20 cellular contexts compared by ENCODE assay signal in the genomic region with DNA sequence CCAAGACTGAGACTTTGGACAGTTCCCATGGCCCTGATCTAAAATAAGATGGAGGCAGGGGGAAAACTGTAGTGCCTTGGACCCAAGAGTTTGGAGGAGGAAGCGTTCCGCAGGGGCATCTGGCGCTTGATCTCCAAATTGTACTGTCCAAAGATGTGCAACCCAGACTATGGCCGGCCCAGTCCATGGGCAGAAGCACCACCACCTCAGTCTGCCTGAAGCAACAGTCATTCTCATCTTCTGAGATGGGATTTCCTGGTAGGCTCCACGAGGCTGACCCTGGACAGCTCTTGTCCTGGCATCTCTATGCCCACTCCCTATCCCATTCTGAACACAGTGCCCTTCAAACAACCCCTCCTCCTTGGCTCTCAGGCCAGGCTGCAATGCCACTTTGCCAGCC. TPM values are rescaled to one million over a fixed set of nuclear protein-coding genes. Genes with fewer than 3 reads are reported as not detected.
DNase-seq lines count a peak whose midpoint lies in the region; ATAC-seq and TF ChIP-seq lines count a peak whose summit lies in the region.
"Had no signal": no experiment of that assay in that cellular context is flagged by ENCODE, and none has a peak within 500 bp of the region (broad histone marks: within the 10 kb centered on the region; RNA-seq: fewer than 3 reads in every experiment).

No MANE protein-coding gene starts in this region.

- POLR2A ChIA-PET in HEK293 (lab: Yijun Ruan, JAX), result interaction anchor here (0.9 kb wide), 1 partner anchor 65 kb away, joined by 8 read pairs; no protein-coding TSS in a partner anchor

- H2AFZ ChIP-seq in osteoblast (ENCODE audit: low read length), result no peak overlapping the region
- H2AFZ ChIP-seq: GM23338 had no signal

- no peak for ATAC-seq in GM21786 (IDR thresholded peaks at IDR 0.05; ENCODE audit: unreplicated experiment)
- ATAC-seq in HG02571 (IDR thresholded peaks at IDR 0.05; ENCODE audit: unreplicated experiment), result no peak
- ATAC-seq: A549, GM23338, HCT116, HepG2 had no signal

- DNase-seq in osteoblast (ENCODE audit: insufficient read length, low spot score, missing footprints) (peak; percentile 44), SIG-M5 treated with dmso at 0.1 percent for 504 hours (lab: John Stamatoyannopoulos, UW; ENCODE audit: unreplicated experiment) (no peak)
- DNase-seq: CD4-positive, alpha-beta memory T cell; DMS153; DMS79; GDM1; H7 had no signal

- H3K9me3 ChIP-seq in HEK293 (ENCODE audit: control insufficient read depth, insufficient read depth, low read depth, low read length) (no peaks in the 10 kb centered on the region), osteoblast (ENCODE audit: low read depth, low read length) (no peaks in the 10 kb centered on the region)
- H3K9me3 ChIP-seq: A549, BLaER1 had no signal

- H3K4me1 Mint-ChIP-seq in brain, result peaks cover 72% of the 10 kb centered on the region
- peaks cover 33% of the 10 kb centered on the region for H3K4me1 Mint-ChIP-seq in nephron

- H3K27me3 ChIP-seq in osteoblast (ENCODE audit: insufficient read depth, low read length), result peaks cover 42% of the 10 kb centered on the region

- no peaks in the 10 kb centered on the region for H4K20me1 ChIP-seq in osteoblast (ENCODE audit: insufficient read depth, low read length)

- H3K9me3 Mint-ChIP-seq in brain, result no peaks in the 10 kb centered on the region
- no peaks in the 10 kb centered on the region for H3K9me3 Mint-ChIP-seq in nephron
- H3K9me3 Mint-ChIP-seq: CD4-positive, alpha-beta memory T cell; GM23338 had no signal

- no peaks in the 10 kb centered on the region for H3K36me3 Mint-ChIP-seq in brain
- no peaks in the 10 kb centered on the region for H3K36me3 Mint-ChIP-seq in nephron (ENCODE audit: low read depth)
- H3K36me3 Mint-ChIP-seq: CD4-positive, alpha-beta memory T cell; IgD-negative memory B cell had no signal

- H3K4me2 ChIP-seq in osteoblast (ENCODE audit: insufficient read depth, low read length), result no peak overlapping the region
- H3K4me2 ChIP-seq: A549, BLaER1, GM23338 had no signal

- TF ChIP-seq CTCF in HEK293 (tag by site-specific recombination; IDR thresholded peaks at IDR 0.05) (no peak), brain (conservative IDR thresholded peaks at IDR 0.05) (no peak), nephron (IDR thresholded peaks at IDR 0.05; ENCODE audit: unreplicated experiment in 3 of 3) (no peak), osteoblast (IDR thresholded peaks at IDR 0.05; ENCODE audit: extremely low read depth, low read depth, low read length) (no peak)

- H3K27me3 Mint-ChIP-seq in brain (peaks cover 6% of the 10 kb centered on the region), nephron (ENCODE audit: low read depth) (peaks cover 50% of the 10 kb centered on the region)

- peak overlapping the region; percentile 78 to 90 (median 84) for H3K4me3 Mint-ChIP-seq in brain
- H3K4me3 Mint-ChIP-seq in nephron, result peak overlapping the region; percentile 28 to 76 (median 32)
- H3K4me3 Mint-ChIP-seq: CD14-positive monocyte; CD4-positive, alpha-beta memory T cell; GM23338; IgD-negative memory B cell had no signal

- H3K4me1 ChIP-seq in HEK293 (ENCODE audit: control insufficient read depth, insufficient read depth, low read length), result no peaks in the 10 kb centered on the region; the same call in 1 of the 2 replicates
- no peaks in the 10 kb centered on the region for H3K4me1 ChIP-seq in osteoblast (ENCODE audit: insufficient read depth, low read length)

- H3K27ac ChIP-seq in HEK293 (ENCODE audit: extremely low read depth, low read depth, low read length) (no peak overlapping the region), osteoblast (ENCODE audit: low read depth, low read length) (no peak overlapping the region)
- H3K27ac ChIP-seq: 22Rv1, A549, BLaER1 had no signal

- H3K36me3 ChIP-seq in HEK293 (ENCODE audit: control insufficient read depth in 2 of 2, insufficient read depth in 1 of 2, low read length in 2 of 2), result peaks cover 0 to 10% of the 10 kb centered on the region in 2 experiments; a peak in 1 of 3 replicates
- no peaks in the 10 kb centered on the region for H3K36me3 ChIP-seq in osteoblast (ENCODE audit: insufficient read depth, low read length)
- H3K36me3 ChIP-seq: BLaER1 had no signal

- H3K4me3 ChIP-seq in HEK293 (ENCODE audit: low read depth, low read length), result no peak overlapping the region
- no peak overlapping the region for H3K4me3 ChIP-seq in osteoblast (ENCODE audit: insufficient read depth, low read length)
- H3K4me3 ChIP-seq: A549, BLaER1, GM23338 had no signal

- H3K79me2 ChIP-seq in osteoblast (ENCODE audit: insufficient read depth, low read length), result no peaks in the 10 kb centered on the region

- CTCF ChIA-PET in HEK293 (lab: Yijun Ruan, JAX), result interaction anchor here (1.2 to 1.7 kb wide), 2 partner anchors 19 to 45 kb away, joined by 3 to 6 read pairs; no protein-coding TSS in a partner anchor

- H3K27ac Mint-ChIP-seq in brain, result peak overlapping the region; percentile 69 to 93 (median 89)
- no peak overlapping the region for H3K27ac Mint-ChIP-seq in nephron
- H3K27ac Mint-ChIP-seq: CD14-positive monocyte; CD4-positive, alpha-beta memory T cell; GM23338 had no signal

TF ChIP-seq in HEK293, 187 proteins besides CTCF, POLR2A, EP300 and RAD21 (continues in another document):
- TF ChIP-seq ZNF785 (tag by site-specific recombination; IDR thresholded peaks at IDR 0.05) (no peak), ZNF311 (tag by site-specific recombination; IDR thresholded peaks at IDR 0.05; ENCODE audit: borderline replicate concordance) (no peak)
- TF ChIP-seq, protein P1, sequence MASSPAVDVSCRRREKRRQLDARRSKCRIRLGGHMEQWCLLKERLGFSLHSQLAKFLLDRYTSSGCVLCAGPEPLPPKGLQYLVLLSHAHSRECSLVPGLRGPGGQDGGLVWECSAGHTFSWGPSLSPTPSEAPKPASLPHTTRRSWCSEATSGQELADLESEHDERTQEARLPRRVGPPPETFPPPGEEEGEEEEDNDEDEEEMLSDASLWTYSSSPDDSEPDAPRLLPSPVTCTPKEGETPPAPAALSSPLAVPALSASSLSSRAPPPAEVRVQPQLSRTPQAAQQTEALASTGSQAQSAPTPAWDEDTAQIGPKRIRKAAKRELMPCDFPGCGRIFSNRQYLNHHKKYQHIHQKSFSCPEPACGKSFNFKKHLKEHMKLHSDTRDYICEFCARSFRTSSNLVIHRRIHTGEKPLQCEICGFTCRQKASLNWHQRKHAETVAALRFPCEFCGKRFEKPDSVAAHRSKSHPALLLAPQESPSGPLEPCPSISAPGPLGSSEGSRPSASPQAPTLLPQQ (tag by site-specific recombination; IDR thresholded peaks at IDR 0.05), result no peak
- TF ChIP-seq, protein P2, sequence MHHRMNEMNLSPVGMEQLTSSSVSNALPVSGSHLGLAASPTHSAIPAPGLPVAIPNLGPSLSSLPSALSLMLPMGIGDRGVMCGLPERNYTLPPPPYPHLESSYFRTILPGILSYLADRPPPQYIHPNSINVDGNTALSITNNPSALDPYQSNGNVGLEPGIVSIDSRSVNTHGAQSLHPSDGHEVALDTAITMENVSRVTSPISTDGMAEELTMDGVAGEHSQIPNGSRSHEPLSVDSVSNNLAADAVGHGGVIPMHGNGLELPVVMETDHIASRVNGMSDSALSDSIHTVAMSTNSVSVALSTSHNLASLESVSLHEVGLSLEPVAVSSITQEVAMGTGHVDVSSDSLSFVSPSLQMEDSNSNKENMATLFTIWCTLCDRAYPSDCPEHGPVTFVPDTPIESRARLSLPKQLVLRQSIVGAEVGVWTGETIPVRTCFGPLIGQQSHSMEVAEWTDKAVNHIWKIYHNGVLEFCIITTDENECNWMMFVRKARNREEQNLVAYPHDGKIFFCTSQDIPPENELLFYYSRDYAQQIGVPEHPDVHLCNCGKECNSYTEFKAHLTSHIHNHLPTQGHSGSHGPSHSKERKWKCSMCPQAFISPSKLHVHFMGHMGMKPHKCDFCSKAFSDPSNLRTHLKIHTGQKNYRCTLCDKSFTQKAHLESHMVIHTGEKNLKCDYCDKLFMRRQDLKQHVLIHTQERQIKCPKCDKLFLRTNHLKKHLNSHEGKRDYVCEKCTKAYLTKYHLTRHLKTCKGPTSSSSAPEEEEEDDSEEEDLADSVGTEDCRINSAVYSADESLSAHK (tag by site-specific recombination; IDR thresholded peaks at IDR 0.05), result no peak
- TF ChIP-seq, protein P3, sequence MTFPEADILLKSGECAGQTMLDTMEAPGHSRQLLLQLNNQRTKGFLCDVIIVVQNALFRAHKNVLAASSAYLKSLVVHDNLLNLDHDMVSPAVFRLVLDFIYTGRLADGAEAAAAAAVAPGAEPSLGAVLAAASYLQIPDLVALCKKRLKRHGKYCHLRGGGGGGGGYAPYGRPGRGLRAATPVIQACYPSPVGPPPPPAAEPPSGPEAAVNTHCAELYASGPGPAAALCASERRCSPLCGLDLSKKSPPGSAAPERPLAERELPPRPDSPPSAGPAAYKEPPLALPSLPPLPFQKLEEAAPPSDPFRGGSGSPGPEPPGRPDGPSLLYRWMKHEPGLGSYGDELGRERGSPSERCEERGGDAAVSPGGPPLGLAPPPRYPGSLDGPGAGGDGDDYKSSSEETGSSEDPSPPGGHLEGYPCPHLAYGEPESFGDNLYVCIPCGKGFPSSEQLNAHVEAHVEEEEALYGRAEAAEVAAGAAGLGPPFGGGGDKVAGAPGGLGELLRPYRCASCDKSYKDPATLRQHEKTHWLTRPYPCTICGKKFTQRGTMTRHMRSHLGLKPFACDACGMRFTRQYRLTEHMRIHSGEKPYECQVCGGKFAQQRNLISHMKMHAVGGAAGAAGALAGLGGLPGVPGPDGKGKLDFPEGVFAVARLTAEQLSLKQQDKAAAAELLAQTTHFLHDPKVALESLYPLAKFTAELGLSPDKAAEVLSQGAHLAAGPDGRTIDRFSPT (tag by site-specific recombination; IDR thresholded peaks at IDR 0.05), result no peak

RNA-seq across cellular contexts. Expression of a gene that starts 3.6 kb away (rescaled TPM):
- 25.6 TPM for polyA plus RNA-seq in brain (ENCODE audit: insufficient read depth, low read depth, low replicate concordance)
- 3.8 and 4.7 TPM in 2 replicates for total RNA-seq in osteoblast
- total RNA-seq: CD4-positive, alpha-beta memory T cell; HepG2 had no signal
- polyA plus RNA-seq: CD14-positive monocyte; CD4-positive, alpha-beta memory T cell; HepG2; IgD-negative memory B cell had no signal

Comparison
In these comparisons a context has a peak if more than half of its experiments do, and no peak if none do; other contexts are left out.
1. H3K27ac Mint-ChIP-seq: peak in brain (5 of 5); none in nephron (0 of 3).